ENCODE assay signal across 25 cellular contexts in genomic region chr18:49441338-49441938, GRCh38.
"Had no signal": no experiment of that assay in that cellular context is flagged by ENCODE, and none has a peak within 500 bp of the region (broad histone marks: within the 10 kb centered on the region; RNA-seq: fewer than 3 reads in every experiment).

No MANE protein-coding gene starts in this region.

- ATAC-seq: activated CD4-positive, CD25-positive, alpha-beta regulatory T cell treated with anti-CD3 and anti-CD28 coated beads, Interleukin-2, amount 50 U/mL, for 24 hours; activated CD8-positive, alpha-beta T cell treated with anti-CD3 and anti-CD28 coated beads, Interleukin-2, amount 10 ng/mL, durations not matched to agents 7 days and 5 days; effector memory CD8-positive, alpha-beta T cell; esophagus mucosa; naive thymus-derived CD8-positive, alpha-beta T cell; stimulated activated naive CD8-positive, alpha-beta T cell treated with anti-CD3 and anti-CD28 coated beads, Interleukin-15, Interleukin-2, amounts not matched to agents 100 U/mL and 50 U/mL, for 24 hours; upper lobe of right lung had no signal

- H3K27ac ChIP-seq: breast epithelium, dorsolateral prefrontal cortex, hepatocyte, left ventricle myocardium inferior, neural progenitor cell, thyroid gland, upper lobe of right lung had no signal

- H3K4me1 Mint-ChIP-seq: neural progenitor cell had no signal

- H3K36me3 ChIP-seq: breast epithelium, left ventricle myocardium inferior, neural progenitor cell, thyroid gland, upper lobe of right lung had no signal

- H3K36me3 Mint-ChIP-seq: immature natural killer cell had no signal

- H3K27ac Mint-ChIP-seq: activated CD8-positive, alpha-beta T cell treated with anti-CD3 and anti-CD28 coated beads, Interleukin-2, amount 10 ng/mL, durations not matched to agents 7 days and 5 days; activated naive CD8-positive, alpha-beta T cell; activated T-helper 1 cell treated with anti-CD3 and anti-CD28 coated beads, Interleukin-12 subunit alpha, Interleukin-12 subunit beta, Interleukin-2, Interleukin-4 antibody, amounts not matched to agents 30 ng/mL and 10 ng/mL and 1 ng/mL, durations not matched to agents 14 hours and 24 hours and 36 hours; effector memory CD8-positive, alpha-beta T cell; neural progenitor cell had no signal

- H3K4me1 ChIP-seq: breast epithelium, neural progenitor cell, upper lobe of right lung had no signal

- H3K4me3 ChIP-seq: breast epithelium, dorsolateral prefrontal cortex, hepatocyte, left ventricle myocardium inferior, neural progenitor cell, thyroid gland, upper lobe of right lung had no signal

- H3K27me3 ChIP-seq: breast epithelium, dorsolateral prefrontal cortex, hepatocyte, neural progenitor cell, thyroid gland, upper lobe of right lung had no signal

- H3K9me3 Mint-ChIP-seq: activated T-helper 1 cell treated with anti-CD3 and anti-CD28 coated beads, Interleukin-12 subunit alpha, Interleukin-12 subunit beta, Interleukin-2, Interleukin-4 antibody, amounts not matched to agents 30 ng/mL and 10 ng/mL and 1 ng/mL, durations not matched to agents 14 hours and 24 hours and 36 hours; central memory CD8-positive, alpha-beta T cell; effector memory CD8-positive, alpha-beta T cell had no signal

- H3K4me3 Mint-ChIP-seq: activated CD8-positive, alpha-beta T cell treated with anti-CD3 and anti-CD28 coated beads, Interleukin-2, amount 10 ng/mL, durations not matched to agents 7 days and 5 days; activated naive CD8-positive, alpha-beta T cell; activated T-helper 1 cell treated with anti-CD3 and anti-CD28 coated beads, Interleukin-12 subunit alpha, Interleukin-12 subunit beta, Interleukin-2, Interleukin-4 antibody, amounts not matched to agents 30 ng/mL and 10 ng/mL and 1 ng/mL, durations not matched to agents 14 hours and 24 hours and 36 hours; central memory CD8-positive, alpha-beta T cell; effector memory CD8-positive, alpha-beta T cell; immature natural killer cell; neural progenitor cell had no signal

- DNase-seq: activated CD4-positive, alpha-beta T cell treated with anti-CD3 and anti-CD28 coated beads, Interleukin-2, amount 50 U/mL, for 1 hour; activated CD8-positive, alpha-beta T cell treated with anti-CD3 and anti-CD28 coated beads, Interleukin-2, amount 10 ng/mL, durations not matched to agents 7 days and 5 days; activated gamma-delta T cell treated with Interleukin-2 at 50 U/mL for 16 hours; amniotic stem cell; dorsolateral prefrontal cortex; effector memory CD8-positive, alpha-beta T cell; foreskin melanocyte; glutamatergic neuron; immature natural killer cell; left ventricle myocardium inferior; stimulated activated CD4-positive, alpha-beta T cell treated with anti-CD3 and anti-CD28 coated beads, Interleukin-12 subunit alpha, Interleukin-12 subunit beta, amount 100 ng/mL, for 4 hours; stimulated activated CD4-positive, alpha-beta T cell treated with anti-CD3 and anti-CD28 coated beads, Interleukin-4, amount 100 ng/mL, for 4 hours; stimulated activated naive CD8-positive, alpha-beta T cell treated with anti-CD3 and anti-CD28 coated beads, Interleukin-15, Interleukin-2, amounts not matched to agents 100 U/mL and 50 U/mL, for 24 hours; substantia nigra; thyroid gland; upper lobe of right lung had no signal

- H3K9me3 ChIP-seq: thyroid gland, upper lobe of right lung had no signal

- H3K27me3 Mint-ChIP-seq: activated naive CD8-positive, alpha-beta T cell; central memory CD8-positive, alpha-beta T cell; effector memory CD8-positive, alpha-beta T cell; naive thymus-derived CD8-positive, alpha-beta T cell had no signal
